ENCODE assay signal across 1 cellular context in genomic region chr6:89139509-89140346, GRCh38.
TF ChIP-seq lines count a peak whose summit lies in the region.

No MANE protein-coding gene starts in this region.

TF ChIP-seq in HEK293, 187 proteins besides CTCF, POLR2A, EP300 and RAD21 (continued from another document):
- no peak for TF ChIP-seq ZNF280D (tag by site-specific recombination; IDR thresholded peaks at IDR 0.05)
